In the genomic region with DNA sequence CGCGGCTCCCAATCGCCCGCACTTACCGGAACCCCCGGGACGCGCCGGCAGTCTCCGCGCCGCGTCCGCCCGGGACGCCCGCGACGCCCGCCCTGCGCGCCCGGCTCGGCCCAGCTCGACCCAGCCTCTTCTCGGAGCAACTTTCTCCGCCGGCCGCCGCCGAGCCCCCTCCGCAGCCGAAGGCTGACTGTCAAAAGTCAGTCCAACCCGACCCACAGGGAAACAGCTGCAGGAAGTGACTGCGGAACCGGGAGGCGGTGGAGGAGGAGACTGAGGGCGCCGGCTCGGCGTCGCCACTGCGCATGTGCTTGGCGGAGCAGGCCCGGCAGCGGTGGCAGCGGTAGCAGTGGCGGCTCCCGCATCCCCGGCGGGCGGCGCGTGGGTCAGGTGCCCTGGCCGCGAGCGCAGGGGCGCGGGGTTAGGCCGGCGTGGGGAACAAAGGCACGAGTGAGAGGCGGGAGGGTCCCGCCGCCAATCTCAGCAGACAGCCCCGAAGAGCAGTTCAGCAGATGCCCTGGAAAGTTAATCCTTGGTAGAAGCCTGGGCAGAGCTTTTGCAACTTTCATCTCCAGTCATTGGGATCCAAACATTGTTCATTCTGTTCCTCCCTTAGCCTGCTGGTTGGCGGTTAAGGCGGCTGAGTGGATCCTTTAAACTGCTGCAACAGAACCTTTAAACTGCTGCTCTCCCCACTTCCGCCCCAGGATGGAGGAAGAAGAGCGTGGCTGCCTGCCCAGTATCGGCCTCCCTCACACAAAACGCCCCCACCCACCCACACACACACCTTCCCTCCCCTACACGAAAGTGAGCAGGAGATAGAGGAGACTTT, we compare ENCODE assay signal across 8 cellular contexts. TPM values are rescaled to one million over a fixed set of nuclear protein-coding genes. Genes with fewer than 3 reads are reported as not detected.
DNase-seq lines count a peak whose midpoint lies in the region; ATAC-seq, FAIRE-seq and TF ChIP-seq lines count a peak whose summit lies in the region.

A gene with protein sequence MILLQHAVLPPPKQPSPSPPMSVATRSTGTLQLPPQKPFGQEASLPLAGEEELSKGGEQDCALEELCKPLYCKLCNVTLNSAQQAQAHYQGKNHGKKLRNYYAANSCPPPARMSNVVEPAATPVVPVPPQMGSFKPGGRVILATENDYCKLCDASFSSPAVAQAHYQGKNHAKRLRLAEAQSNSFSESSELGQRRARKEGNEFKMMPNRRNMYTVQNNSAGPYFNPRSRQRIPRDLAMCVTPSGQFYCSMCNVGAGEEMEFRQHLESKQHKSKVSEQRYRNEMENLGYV (minus strand): TSS at position 241 of the 829 bp plus-strand sequence. CDS start 4,057 bp downstream, outside the sequence.

- FAIRE-seq in HTR-8/SVneo (lab: Jason Lieb, UNC) (peak; percentile 72), endothelial cell of umbilical vein (lab: Jason Lieb, UNC) (peak; percentile 66)

- dilution Hi-C loops in endothelial cell of umbilical vein (cut with MboI; ENCODE audit: extremely low pct_ligation_motif_present, low sequenced_read_pairs), result no loop called here

- H3K27ac ChIP-seq in endothelial cell of umbilical vein (ENCODE audit: insufficient read depth, low read depth, low read length), result peak within 1 kb of the TSS; percentile 81

- DNase-seq in COR-L47 (lab: John Stamatoyannopoulos, UW), result peak; percentile 76
- DNase-seq in HTR-8/SVneo (ENCODE audit: insufficient read length, low spot score), result peak; percentile 87
- DNase-seq in NOMO-1 treated with dmso at 0.1 percent for 144 hours (lab: John Stamatoyannopoulos, UW; ENCODE audit: unreplicated experiment), result peak; percentile 71
- peak; percentile 62 for DNase-seq in activated CD8-positive, alpha-beta memory T cell treated with anti-CD3 and anti-CD28 coated beads, Interleukin-2, amount 50 U/mL, for 24 hours (ENCODE audit: extremely low read depth)
- peak; percentile 93 for DNase-seq in endothelial cell of umbilical vein (ENCODE audit: low read depth, low spot score)
- DNase-seq in stimulated activated CD8-positive, alpha-beta memory T cell treated with anti-CD3 and anti-CD28 coated beads, Interleukin-4, amount 100 ng/mL, for 1 hour (ENCODE audit: low read depth in 2 of 2, low spot score in 1 of 2), result peak; percentile 54 to 73

- H3K4me3 ChIP-seq in endothelial cell of umbilical vein (replicated peaks in 1 of 3; ENCODE audit: insufficient read depth in 1 of 3, low read depth in 1 of 3, low read length in 3 of 3) (peak within 1 kb of the TSS; percentile 18 to 56 (median 53)), mononuclear cell (ENCODE audit: low read length) (peak within 1 kb of the TSS; percentile 75)

- peak within 1 kb of the TSS; percentile 90 for H3K4me2 ChIP-seq in endothelial cell of umbilical vein (ENCODE audit: insufficient read depth, low read length)

- no peaks in the 10 kb centered on the region for H3K9me3 ChIP-seq in endothelial cell of umbilical vein (replicated peaks; ENCODE audit: control insufficient read depth, insufficient read depth, low read length)
- H3K9me3 ChIP-seq in mononuclear cell (ENCODE audit: low read depth, low read length), result no peaks in the 10 kb centered on the region

- intact Hi-C loops in endothelial cell of umbilical vein (cut with micrococcal nuclease), result loop anchor here (1.0 kb wide), 3 partner anchors 76 to 251 kb away; no protein-coding TSS in a partner anchor

- POLR2A ChIA-PET in endothelial cell of umbilical vein (lab: Charles Lee), result interaction anchor here (0.6 to 1.1 kb wide), 2 partner anchors 14 to 117 kb away, joined by 3 read pairs; no protein-coding TSS in a partner anchor

- H3K36me3 ChIP-seq in endothelial cell of umbilical vein (ENCODE audit: control insufficient read depth in 2 of 2, extremely low read depth in 1 of 2, insufficient read depth in 2 of 2, low read length in 2 of 2), result peaks cover 2 to 3% of the 10 kb centered on the region in 2 experiments

- no peak for TF ChIP-seq CTCF in endothelial cell of umbilical vein (IDR thresholded peaks at IDR 0.05; ENCODE audit: extremely low read depth in 1 of 2, insufficient read depth in 1 of 2, low read depth in 1 of 2, low read length in 2 of 2)

- peak within 1 kb of the TSS; percentile 97 for H2AFZ ChIP-seq in endothelial cell of umbilical vein (ENCODE audit: low read depth, low read length)

- H4K20me1 ChIP-seq in endothelial cell of umbilical vein (replicated peaks; ENCODE audit: control insufficient read depth, extremely low read depth, insufficient read depth, low read length), result no peaks in the 10 kb centered on the region

- peaks cover 10% of the 10 kb centered on the region for H3K4me1 ChIP-seq in endothelial cell of umbilical vein (ENCODE audit: control insufficient read depth, extremely low read depth, insufficient read depth, low read length)
- peaks cover 26% of the 10 kb centered on the region for H3K4me1 ChIP-seq in mononuclear cell (ENCODE audit: insufficient read depth, low read length)

- peak; percentile 62 for ATAC-seq in GM21367 (IDR thresholded peaks at IDR 0.05; ENCODE audit: unreplicated experiment)

- CTCF ChIA-PET in endothelial cell of umbilical vein (lab: Charles Lee), result interaction anchor here (0.8 to 2.2 kb wide), 5 partner anchors 56 to 250 kb away, joined by 3 to 22 read pairs (median 3); no protein-coding TSS in a partner anchor

- no peaks in the 10 kb centered on the region for H3K27me3 ChIP-seq in endothelial cell of umbilical vein (ENCODE audit: control insufficient read depth in 2 of 2, insufficient read depth in 2 of 2, low read length in 2 of 2)
- H3K27me3 ChIP-seq in mononuclear cell (ENCODE audit: insufficient read depth, low read length), result no peaks in the 10 kb centered on the region

- no TSS peak for BruUV-seq in endothelial cell of umbilical vein (replicated peaks; lab: Mats Ljungman, UMichigan)

- H3K9ac ChIP-seq in endothelial cell of umbilical vein (replicated peaks; ENCODE audit: extremely low read depth, insufficient read depth, low read length), result peak within 1 kb of the TSS; percentile 46

- H3K9me1 ChIP-seq in endothelial cell of umbilical vein (replicated peaks; ENCODE audit: control insufficient read depth, extremely low read depth, insufficient read depth, low read length), result no peaks in the 10 kb centered on the region

- TF ChIP-seq POLR2A in endothelial cell of umbilical vein (IDR thresholded peaks at IDR 0.05; ENCODE audit: low read depth, low read length), result peak; percentile 89

- H3K79me2 ChIP-seq in endothelial cell of umbilical vein (ENCODE audit: control insufficient read depth, insufficient read depth, low read length), result peaks cover 40% of the 10 kb centered on the region

TF ChIP-seq in endothelial cell of umbilical vein, 7 proteins besides CTCF, POLR2A, EP300 and RAD21:
- peak; percentile 98 for TF ChIP-seq POLR2AphosphoS5 (IDR thresholded peaks at IDR 0.05; ENCODE audit: insufficient read depth, low read depth, low read length)
- no peak for TF ChIP-seq FOS (IDR thresholded peaks at IDR 0.05; ENCODE audit: borderline replicate concordance, insufficient read depth, low read length)
- peak; percentile 40 for TF ChIP-seq MYC (IDR thresholded peaks at IDR 0.05; ENCODE audit: low read depth, low read length)
- TF ChIP-seq GATA2 (IDR thresholded peaks at IDR 0.05; ENCODE audit: insufficient read depth, insufficient read length, low read depth, low read length), result no peak
- TF ChIP-seq, protein P1, sequence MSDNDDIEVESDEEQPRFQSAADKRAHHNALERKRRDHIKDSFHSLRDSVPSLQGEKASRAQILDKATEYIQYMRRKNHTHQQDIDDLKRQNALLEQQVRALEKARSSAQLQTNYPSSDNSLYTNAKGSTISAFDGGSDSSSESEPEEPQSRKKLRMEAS (IDR thresholded peaks at IDR 0.05; ENCODE audit: insufficient read depth, insufficient read length), result no peak
- no peak for TF ChIP-seq JUN (IDR thresholded peaks at IDR 0.05; ENCODE audit: borderline replicate concordance, insufficient read depth, insufficient read length, low read depth)
- no peak for TF ChIP-seq EZH2 (IDR thresholded peaks at IDR 0.05; ENCODE audit: borderline replicate concordance, low read depth, low read length, severe bottlenecking)

RNA-seq across cellular contexts. Expression of the gene that starts here (rescaled TPM):
- total RNA-seq in endothelial cell of umbilical vein, result 33.1 and 35.5 TPM in 2 replicates
- 10.3 and 13.2 TPM in 2 replicates for polyA plus RNA-seq in endothelial cell of umbilical vein
- 10.4 and 12.0 TPM in 2 replicates for polyA plus RNA-seq in endothelial cell of umbilical vein (2011; cell fraction: cytosol; rRNA removed)
- 13.4 and 14.4 TPM in 2 replicates for polyA plus RNA-seq in endothelial cell of umbilical vein (2011; cell fraction: nucleus; rRNA removed)
- 32.6 and 40.7 TPM in 2 replicates for polyA plus RNA-seq in endothelial cell of umbilical vein (2012)
- 76.6 and 86.8 TPM in 2 replicates for polyA minus RNA-seq in endothelial cell of umbilical vein
- polyA minus RNA-seq in endothelial cell of umbilical vein (2011; cell fraction: cytosol; rRNA and poly(A)+ RNA removed), result 3.8 TPM
- 48.9 and 61.8 TPM in 2 replicates for polyA minus RNA-seq in endothelial cell of umbilical vein (2011; cell fraction: nucleus; rRNA and poly(A)+ RNA removed)
- 5.8 TPM for total RNA-seq in mononuclear cell

Comparison
In these comparisons a context has a peak if more than half of its experiments do, and no peak if none do; other contexts are left out.
1. Peak in every context shown above with its lines: DNase-seq, ATAC-seq, H3K4me3 ChIP-seq and H3K27ac ChIP-seq.